Comparison of ENCODE assay signal across 9 cellular contexts in genomic region chr10:79244841-79245504, GRCh38.
A peak's percentile ranks its signal among the peaks of the same experiment; 100 is the strongest.
DNase-seq lines count a peak whose midpoint lies in the region; ATAC-seq, FAIRE-seq and TF ChIP-seq lines count a peak whose summit lies in the region.
"Had no signal": no experiment of that assay in that cellular context is flagged by ENCODE, and none has a peak within 500 bp of the region (broad histone marks: within the 10 kb centered on the region; RNA-seq: fewer than 3 reads in every experiment).

No MANE protein-coding gene starts in this region.

- no peaks in the 10 kb centered on the region for H3K36me3 Mint-ChIP-seq in CD4-positive, alpha-beta memory T cell

- no peaks in the 10 kb centered on the region for H3K27me3 ChIP-seq in CD4-positive, alpha-beta memory T cell (ENCODE audit: insufficient read depth, low read length)
- H3K27me3 ChIP-seq in GM12878 (replicated peaks in 1 of 2; ENCODE audit: control insufficient read depth in 2 of 2, insufficient read depth in 2 of 2, low read length in 1 of 2), result no peaks in the 10 kb centered on the region
- no peaks in the 10 kb centered on the region for H3K27me3 ChIP-seq in sigmoid colon
- no peaks in the 10 kb centered on the region for H3K27me3 ChIP-seq in foreskin keratinocyte
- H3K27me3 ChIP-seq in ovary, result no peaks in the 10 kb centered on the region

- H2AFZ ChIP-seq in GM12878 (ENCODE audit: control insufficient read depth, low read depth, low read length), result no peak overlapping the region

- CTCF ChIA-PET in CD4-positive, alpha-beta memory T cell (lab: Charles Lee; ENCODE audit: partially characterized antibody), result interaction anchor here (0.6 kb wide), 1 partner anchor 1252 kb away, joined by 4 read pairs; no protein-coding TSS in a partner anchor
- CTCF ChIA-PET in GM12878 (lab: Yijun Ruan, JAX), result interaction anchor here (0.6 to 8.5 kb wide), 14 partner anchors 13 to 1612 kb away, joined by 3 to 67 read pairs (median 4); partner anchors contain the start of gene PPIF

- peak in 2 of 5 donors; percentile 11 to 28 for DNase-seq in CD4-positive, alpha-beta memory T cell
- DNase-seq in GM12878 (ENCODE audit: low read depth, low spot score), result peak; percentile 82
- DNase-seq in sigmoid colon, result no peak
- DNase-seq in foreskin keratinocyte, result no peak
- no peak for DNase-seq in ovary
- DNase-seq in A172 (ENCODE audit: low spot score), result no peak

- H3K27me3 Mint-ChIP-seq in CD4-positive, alpha-beta memory T cell, result no peaks in the 10 kb centered on the region

- RAD21 ChIA-PET in GM12878 (lab: Charles Lee; ENCODE audit: unreplicated experiment), result interaction anchor here (0.6 to 11.1 kb wide), 11 partner anchors 9 to 1208 kb away, joined by 3 to 165 read pairs (median 4); partner anchors contain the start of gene PPIF

- no peaks in the 10 kb centered on the region for H3K36me3 ChIP-seq in CD4-positive, alpha-beta memory T cell (ENCODE audit: insufficient read depth, low read length)
- H3K36me3 ChIP-seq in GM12878 (ENCODE audit: control insufficient read depth in 2 of 2, insufficient read depth in 2 of 2, low read length in 1 of 2) (no peaks in the 10 kb centered on the region), sigmoid colon (no peaks in the 10 kb centered on the region), ovary (no peaks in the 10 kb centered on the region)

- SMC1A ChIA-PET in GM12878 (lab: Charles Lee; ENCODE audit: uncharacterized antibody, unreplicated experiment), result interaction anchor here (0.8 to 9.5 kb wide), 6 partner anchors 9 to 103 kb away, joined by 3 to 115 read pairs (median 10); partner anchors contain the start of gene PPIF

- H3K4me3 Mint-ChIP-seq in CD4-positive, alpha-beta memory T cell, result peak overlapping the region; percentile 73 to 87 (median 84)

- intact Hi-C loops in CD4-positive, alpha-beta memory T cell (cut with micrococcal nuclease), result loop anchor here (10.0 kb wide), 1 partner anchor 200 kb away; the partner anchor contains the start of gene ZCCHC24
- intact Hi-C loops in GM12878 (cut with micrococcal nuclease; ENCODE audit: unreplicated experiment) (no loop called here), sigmoid colon (cut with DNase I) (no loop called here), ovary (cut with DNase I) (loop anchor here in 1 of 4 donors (10.0 kb wide), 1 partner anchor 220 kb away; no protein-coding TSS in a partner anchor)

- TF ChIP-seq RAD21 in GM12878 (IDR thresholded peaks at IDR 0.05; ENCODE audit: insufficient read depth, low read depth, low read length), result no peak

- in situ Hi-C loops in GM12878 (cut with MboI), result no loop called here

- TF ChIP-seq CTCF in GM12878 (IDR thresholded peaks at IDR 0.05 in 2 of 3, conservative IDR thresholded peaks at IDR 0.05 in 1 of 3; ENCODE audit: control insufficient read depth in 2 of 3, extremely low read depth in 1 of 3, insufficient read depth in 1 of 3, low read depth in 3 of 3, low read length in 3 of 3) (no peak), sigmoid colon (IDR thresholded peaks at IDR 0.05) (no peak), foreskin keratinocyte (conservative IDR thresholded peaks at IDR 0.05) (no peak), ovary (IDR thresholded peaks at IDR 0.05) (no peak)

- WGBS in GM12878 (ENCODE audit: insufficient coverage, insufficient replicate concordance, low lambda C conversion rate, missing lambda C conversion rate), result 2% methylated on average over 15 of the region's 15 CpGs
- 54 to 83% methylated on average over 15 of the region's 15 CpGs for WGBS in sigmoid colon, 2 donors
- 80 to 81% (median 80%) methylated on average over 15 of the region's 15 CpGs for WGBS in ovary, 3 donors

- peak overlapping the region in 1 of 2 donors; percentile 57 for H3K4me3 ChIP-seq in CD4-positive, alpha-beta memory T cell (ENCODE audit: low read length in 2 of 2)
- H3K4me3 ChIP-seq in GM12878 (peak overlapping the region; percentile 80), sigmoid colon (peak overlapping the region in 2 of 4 donors; percentile 65 to 69), ovary (no peak overlapping the region)

- H3K9me3 Mint-ChIP-seq in CD4-positive, alpha-beta memory T cell, result peaks cover 0 to 2% (median 0%) of the 10 kb centered on the region in 8 donors

- TF ChIP-seq POLR2A in GM19193 (IDR thresholded peaks at IDR 0.05; ENCODE audit: extremely low read depth, insufficient read depth, insufficient read length) (peak; percentile 57), GM12878 (IDR thresholded peaks at IDR 0.05; ENCODE audit: low read depth, low read length) (peak; percentile 74), sigmoid colon (IDR thresholded peaks at IDR 0.05) (no peak), ovary (IDR thresholded peaks at IDR 0.05) (no peak)

- H3K27ac ChIP-seq in CD4-positive, alpha-beta memory T cell (ENCODE audit: low read depth, low read length), result peak overlapping the region; percentile 39
- H3K27ac ChIP-seq in GM12878 (ENCODE audit: control insufficient read depth, insufficient read depth), result peak overlapping the region; percentile 92
- peak overlapping the region; percentile 76 to 98 (median 94) for H3K27ac ChIP-seq in sigmoid colon
- H3K27ac ChIP-seq in foreskin keratinocyte, result no peak overlapping the region
- H3K27ac ChIP-seq in ovary, result peak overlapping the region in 1 of 2 donors; percentile 80

- no peaks in the 10 kb centered on the region for H4K20me1 ChIP-seq in GM12878 (ENCODE audit: control insufficient read depth, insufficient read depth)

- H3K9ac ChIP-seq in GM12878 (ENCODE audit: control insufficient read depth, insufficient read depth, low read length), result peak overlapping the region; percentile 93

- peaks cover 41 to 66% (median 52%) of the 10 kb centered on the region in 4 donors for H3K4me1 Mint-ChIP-seq in CD4-positive, alpha-beta memory T cell

- H3K4me2 ChIP-seq in GM12878 (ENCODE audit: control insufficient read depth, insufficient read depth), result peak overlapping the region; percentile 96

- POLR2A ChIA-PET in CD4-positive, alpha-beta memory T cell (lab: Charles Lee; ENCODE audit: partially characterized antibody), result interaction anchor here (1.0 kb wide), 1 partner anchor 41 kb away, joined by 5 read pairs; no protein-coding TSS in a partner anchor
- POLR2A ChIA-PET in GM12878 (lab: Charles Lee), result interaction anchor here (0.6 to 12.4 kb wide), 7 partner anchors 9 to 103 kb away, joined by 3 to 100 read pairs (median 3); no protein-coding TSS in a partner anchor

- H3K4me1 ChIP-seq in CD4-positive, alpha-beta memory T cell (ENCODE audit: insufficient read depth, low read length), result peaks cover 72% of the 10 kb centered on the region
- H3K4me1 ChIP-seq in GM12878 (ENCODE audit: control insufficient read depth, insufficient read depth, low read length) (peaks cover 63% of the 10 kb centered on the region), sigmoid colon (peaks cover 0 to 96% (median 89%) of the 10 kb centered on the region in 4 donors), foreskin keratinocyte (no peaks in the 10 kb centered on the region), ovary (ENCODE audit: insufficient read depth) (peaks cover 40% of the 10 kb centered on the region)

- BruUV-seq in GM12878 (replicated peaks; lab: Mats Ljungman, UMichigan), result no TSS peak

- peak overlapping the region; percentile 31 to 93 (median 91) for H3K27ac Mint-ChIP-seq in CD4-positive, alpha-beta memory T cell

- no peaks in the 10 kb centered on the region for H3K9me3 ChIP-seq in CD4-positive, alpha-beta memory T cell (ENCODE audit: control insufficient read depth in 1 of 2, low read length in 2 of 2)
- H3K9me3 ChIP-seq in GM12878 (replicated peaks; ENCODE audit: control insufficient read depth, insufficient read depth, low read length) (no peaks in the 10 kb centered on the region), sigmoid colon (no peaks in the 10 kb centered on the region), ovary (no peaks in the 10 kb centered on the region)

- H3K79me2 ChIP-seq in GM12878 (ENCODE audit: control insufficient read depth, insufficient read depth, low read length), result peaks cover 80% of the 10 kb centered on the region

- no peak for FAIRE-seq in GM12878 (lab: Jason Lieb, UNC)
- FAIRE-seq: bronchial epithelial cell had no signal

- ATAC-seq in HG03571 (IDR thresholded peaks at IDR 0.05; ENCODE audit: unreplicated experiment), result peak; percentile 27
- ATAC-seq in GM12878, result peak; percentile 28
- no peak for ATAC-seq in foreskin keratinocyte

- TF ChIP-seq EP300 in GM12878 (IDR thresholded peaks at IDR 0.05; ENCODE audit: borderline replicate concordance in 1 of 2, control insufficient read depth in 1 of 2, low read depth in 2 of 2, low read length in 2 of 2) (0 out of 4 replicates have a peak, but pooled peaks of 1 of the 2 experiments have one; percentile 39), sigmoid colon (IDR thresholded peaks at IDR 0.05) (no peak), ovary (IDR thresholded peaks at IDR 0.05) (no peak)

TF ChIP-seq in GM12878, 131 proteins besides CTCF, POLR2A, EP300 and RAD21 (continues in another document):
- no peak for TF ChIP-seq CHD2 (IDR thresholded peaks at IDR 0.05; ENCODE audit: borderline replicate concordance, low read depth, low read length)
- no peak for TF ChIP-seq RBBP5 (conservative IDR thresholded peaks at IDR 0.05)
- no peak for TF ChIP-seq ATF3 (IDR thresholded peaks at IDR 0.05; ENCODE audit: borderline replicate concordance, extremely low read depth, low read depth, low read length)
- no peak for TF ChIP-seq ZNF207 (IDR thresholded peaks at IDR 0.05; ENCODE audit: borderline replicate concordance)
- peak; percentile 24; the same call in 1 of the 2 replicates for TF ChIP-seq MLLT1 (IDR thresholded peaks at IDR 0.05)

Comparison
In these comparisons a context has a peak if more than half of its experiments do, and no peak if none do; other contexts are left out.
1. POLR2A ChIP-seq: peak in GM19193 (single experiment) and GM12878 (single experiment); none in sigmoid colon (0 of 2) and ovary (single experiment).